9 cellular contexts compared by ENCODE assay signal in the genomic region with DNA sequence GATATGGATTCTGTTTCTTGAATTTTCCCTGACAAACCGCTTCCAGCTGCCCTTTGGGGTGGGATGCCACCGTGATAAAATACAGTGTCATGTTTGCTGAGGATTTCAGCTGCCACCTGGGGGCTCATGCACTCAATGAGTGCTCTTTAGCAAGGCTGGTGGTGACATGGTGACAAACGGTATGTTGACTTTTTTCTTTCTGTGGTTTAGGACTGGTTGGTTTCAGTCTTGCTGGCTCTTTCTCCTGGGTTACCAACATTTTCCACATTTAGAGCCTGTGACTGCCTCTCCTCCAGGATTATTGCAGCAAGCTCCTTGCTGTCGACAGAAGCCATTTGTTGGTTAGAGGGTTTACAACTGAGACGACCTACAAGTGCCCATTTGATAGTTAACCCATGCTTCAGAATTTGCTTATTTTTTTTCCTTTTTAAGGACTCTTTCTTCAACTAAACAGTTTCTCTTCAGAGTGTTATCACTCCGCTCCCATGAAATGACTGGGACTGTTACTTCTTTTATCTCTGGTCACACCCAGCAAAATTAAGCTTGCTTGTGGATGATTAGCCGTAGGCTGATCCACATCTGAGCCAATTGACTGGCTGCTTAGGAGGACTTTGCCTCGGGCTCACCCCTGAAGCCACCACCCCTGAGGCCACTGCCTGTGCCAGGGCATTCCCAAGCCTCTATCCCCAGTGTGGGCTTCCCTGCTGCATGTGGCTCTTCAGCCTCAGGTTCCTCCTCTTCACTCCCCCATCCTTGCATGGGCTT. TPM values are rescaled to one million over a fixed set of nuclear protein-coding genes. Genes with fewer than 3 reads are reported as not detected.
DNase-seq lines count a peak whose midpoint lies in the region; ATAC-seq and TF ChIP-seq lines count a peak whose summit lies in the region.
"Had no signal": no experiment of that assay in that cellular context is flagged by ENCODE, and none has a peak within 500 bp of the region (broad histone marks: within the 10 kb centered on the region; RNA-seq: fewer than 3 reads in every experiment).

No MANE protein-coding gene starts in this region.

- H3K14ac ChIP-seq in neuronal stem cell (ENCODE audit: low read length): no peak overlapping the region

- no peak overlapping the region for H2BK120ac ChIP-seq in neuronal stem cell (ENCODE audit: low read depth, low read length)

- no peak overlapping the region for H4K91ac ChIP-seq in neuronal stem cell (ENCODE audit: low read depth, low read length, poor library complexity)

- no peak overlapping the region for H3K18ac ChIP-seq in neuronal stem cell (ENCODE audit: low read length)

- in situ Hi-C loops in KBM-7 (cut with MboI; ENCODE audit: low pct_unique_long_range_greater_than_20kb, low sequenced_read_pairs): no loop called here

- H3K4me3 ChIP-seq in WERI-Rb-1 (ENCODE audit: low read depth, low read length) (no peak overlapping the region), neuronal stem cell (ENCODE audit: low read length in 2 of 2) (no peak overlapping the region), vagina (no peak overlapping the region)
- H3K4me3 ChIP-seq: gastroesophageal sphincter had no signal

- no peak for ATAC-seq in GM18502 (IDR thresholded peaks at IDR 0.05; ENCODE audit: poor library complexity, unreplicated experiment)
- ATAC-seq: gastroesophageal sphincter had no signal

- peaks cover 11% of the 10 kb centered on the region for H3K27me3 ChIP-seq in WERI-Rb-1 (ENCODE audit: insufficient read depth, low read depth, severe bottlenecking)
- H3K27me3 ChIP-seq in neuronal stem cell (ENCODE audit: control insufficient read depth in 3 of 3, insufficient read depth in 3 of 3, low read depth in 1 of 3, low read length in 3 of 3): no peaks in the 10 kb centered on the region
- no peaks in the 10 kb centered on the region for H3K27me3 ChIP-seq in vagina
- H3K27me3 ChIP-seq: gastroesophageal sphincter had no signal

- no peak overlapping the region for H2BK5ac ChIP-seq in neuronal stem cell (ENCODE audit: low read length)

- H3K27ac ChIP-seq in WERI-Rb-1 (no peak overlapping the region), neuronal stem cell (replicated peaks; ENCODE audit: low read length) (no peak overlapping the region), vagina (no peak overlapping the region), caudate nucleus (ENCODE audit: low read depth, low read length) (no peak overlapping the region)
- H3K27ac ChIP-seq: gastroesophageal sphincter had no signal

- H2AFZ ChIP-seq in neuronal stem cell (ENCODE audit: low read length): no peak overlapping the region

- no peaks in the 10 kb centered on the region for H3K79me1 ChIP-seq in neuronal stem cell (ENCODE audit: low read depth, low read length)

- intact Hi-C loops in vagina (cut with DNase I): no loop called here

- no peak overlapping the region for H2BK15ac ChIP-seq in neuronal stem cell (ENCODE audit: low read length)

- no peak overlapping the region for H3K4ac ChIP-seq in neuronal stem cell (ENCODE audit: low read length)

- H3K36me3 ChIP-seq in WERI-Rb-1 (no peaks in the 10 kb centered on the region), neuronal stem cell (replicated peaks in 1 of 2; ENCODE audit: control insufficient read depth in 2 of 2, insufficient read depth in 2 of 2, low read length in 2 of 2) (no peaks in the 10 kb centered on the region), vagina (no peaks in the 10 kb centered on the region)
- H3K36me3 ChIP-seq: gastroesophageal sphincter had no signal

- H3K9me3 ChIP-seq in WERI-Rb-1 (ENCODE audit: severe bottlenecking) (peaks cover 17% of the 10 kb centered on the region), neuronal stem cell (replicated peaks in 1 of 2; ENCODE audit: control insufficient read depth in 2 of 2, insufficient read depth in 1 of 2, low read depth in 1 of 2, low read length in 2 of 2) (no peaks in the 10 kb centered on the region), vagina (no peaks in the 10 kb centered on the region)
- H3K9me3 ChIP-seq: gastroesophageal sphincter had no signal

- no peak for TF ChIP-seq POLR2A in vagina (IDR thresholded peaks at IDR 0.05)

- no peak overlapping the region for H2BK12ac ChIP-seq in neuronal stem cell (ENCODE audit: low read length)

- peak in 2 of 3 experiments; percentile 34 to 74 for DNase-seq in NCI-H1417 (lab: John Stamatoyannopoulos, UW)
- DNase-seq in NCI-H1417 treated with DMSO at 0.1 percent for 48 hours (lab: John Stamatoyannopoulos, UW): no peak
- DNase-seq in KBM-7: peak; percentile 40
- DNase-seq in WERI-Rb-1: no peak
- no peak for DNase-seq in neuronal stem cell (ENCODE audit: low spot score)
- no peak for DNase-seq in vagina (ENCODE audit: extremely low spot score in 2 of 2)
- no peak for DNase-seq in caudate nucleus (lab: John Stamatoyannopoulos, UW)

- peaks cover 0 to 6% of the 10 kb centered on the region in 2 donors for H3K4me1 ChIP-seq in neuronal stem cell (ENCODE audit: control insufficient read depth in 2 of 2, insufficient read depth in 1 of 2, low read depth in 1 of 2, low read length in 2 of 2)
- H3K4me1 ChIP-seq in vagina: no peaks in the 10 kb centered on the region

- WGBS in neuronal stem cell (ENCODE audit: extremely low coverage in 2 of 2, insufficient read length in 2 of 2, insufficient replicate concordance in 1 of 2), 2 donors: no CpG with 5 or more reads among the region's 8 CpGs

- TF ChIP-seq CTCF in WERI-Rb-1 (IDR thresholded peaks at IDR 0.05; ENCODE audit: low read depth, low read length): peak; percentile 26; the same call in 1 of the 2 replicates
- no peak for TF ChIP-seq CTCF in vagina (IDR thresholded peaks at IDR 0.05)

- no peak overlapping the region for H2AK5ac ChIP-seq in neuronal stem cell (ENCODE audit: low read depth, low read length)

- H3K9ac ChIP-seq in neuronal stem cell (ENCODE audit: low read depth, low read length, poor library complexity): no peak overlapping the region

- peak overlapping the region; percentile 62 for H3K23ac ChIP-seq in neuronal stem cell (ENCODE audit: low read depth, low read length, poor library complexity)

- no peak overlapping the region for H3K4me2 ChIP-seq in neuronal stem cell (ENCODE audit: insufficient read depth, low read length, poor library complexity, severe bottlenecking)

- no peak overlapping the region for H4K8ac ChIP-seq in neuronal stem cell (ENCODE audit: low read depth, low read length)

RNA-seq across cellular contexts. Expression of a gene that starts 48.4 kb away (rescaled TPM):
- 31.7 TPM for polyA plus RNA-seq in neuronal stem cell (2013, experiment 1 of 2)
- polyA plus RNA-seq in neuronal stem cell (2013, experiment 2 of 2): 30.2 TPM
- total RNA-seq in vagina: 31.9 TPM

Comparison
In these comparisons a context has a peak if more than half of its experiments do, and no peak if none do; other contexts are left out.
1. DNase-seq: peak in NCI-H1417 (2 of 3) and KBM-7 (single experiment); none in NCI-H1417 treated with DMSO at 0.1 percent for 48 hours (single experiment), WERI-Rb-1 (single experiment), neuronal stem cell (single experiment), vagina (0 of 2) and caudate nucleus (0 of 61).